8 cellular contexts compared by ENCODE assay signal in genomic region chr4:6909113-6909969, GRCh38. TPM values are rescaled to one million over a fixed set of nuclear protein-coding genes. Genes with fewer than 3 reads are reported as not detected.
DNase-seq lines count a peak whose midpoint lies in the region; ATAC-seq and TF ChIP-seq lines count a peak whose summit lies in the region.

TBC1D14 (plus strand) TSS chr4:6909826; CDS start chr4:6923390, 13,564 bp downstream.

- peak within 1 kb of the TSS; percentile 40 for H2AK5ac ChIP-seq in neuronal stem cell (ENCODE audit: low read depth, low read length)

- TF ChIP-seq CTCF in KMS-11 (conservative IDR thresholded peaks at IDR 0.05; ENCODE audit: low read depth, low read length), result no peak
- TF ChIP-seq CTCF in foreskin keratinocyte (conservative IDR thresholded peaks at IDR 0.05), result peak; percentile 49
- no peak for TF ChIP-seq CTCF in subcutaneous adipose tissue (IDR thresholded peaks at IDR 0.05; ENCODE audit: low read depth)

- ATAC-seq in GM21737 (IDR thresholded peaks at IDR 0.05; ENCODE audit: unreplicated experiment), result peak; percentile 88
- peak; percentile 89 for ATAC-seq in foreskin keratinocyte

- peaks cover 10% of the 10 kb centered on the region for H3K79me1 ChIP-seq in neuronal stem cell (ENCODE audit: low read depth, low read length)

- H2BK5ac ChIP-seq in neuronal stem cell (ENCODE audit: low read length), result no peak within 1 kb of the TSS

- no peak within 1 kb of the TSS for H4K8ac ChIP-seq in neuronal stem cell (ENCODE audit: low read depth, low read length)

- H2BK120ac ChIP-seq in neuronal stem cell (ENCODE audit: low read depth, low read length), result no peak within 1 kb of the TSS

- no peak within 1 kb of the TSS for H4K91ac ChIP-seq in neuronal stem cell (ENCODE audit: low read depth, low read length, poor library complexity)

- H3K18ac ChIP-seq in neuronal stem cell (ENCODE audit: low read length), result peak within 1 kb of the TSS; percentile 94

- H3K23ac ChIP-seq in neuronal stem cell (ENCODE audit: low read depth, low read length, poor library complexity), result peak within 1 kb of the TSS; percentile 17

- H3K4me3 ChIP-seq in KMS-11 (IDR thresholded peaks at IDR 0.05; ENCODE audit: insufficient read depth, low read depth, low read length) (no peak within 1 kb of the TSS), neuronal stem cell (ENCODE audit: low read length in 2 of 2) (peak within 1 kb of the TSS; percentile 83 to 93)

- H3K4me1 ChIP-seq in KMS-11 (ENCODE audit: low read depth, poor library complexity, severe bottlenecking) (peaks cover 7% of the 10 kb centered on the region), foreskin keratinocyte (peaks cover 5% of the 10 kb centered on the region), neuronal stem cell (ENCODE audit: control insufficient read depth in 2 of 2, insufficient read depth in 1 of 2, low read depth in 1 of 2, low read length in 2 of 2) (peaks cover 12 to 13% of the 10 kb centered on the region in 2 donors)

- H2BK15ac ChIP-seq in neuronal stem cell (ENCODE audit: low read length), result no peak within 1 kb of the TSS

- peak; percentile 85 for TF ChIP-seq POLR2A in Raji (IDR thresholded peaks at IDR 0.05; ENCODE audit: insufficient read depth, low read depth, low read length)

- H3K36me3 ChIP-seq in KMS-11 (ENCODE audit: insufficient read depth), result no peaks in the 10 kb centered on the region
- no peaks in the 10 kb centered on the region for H3K36me3 ChIP-seq in neuronal stem cell (replicated peaks in 1 of 2; ENCODE audit: control insufficient read depth in 2 of 2, insufficient read depth in 2 of 2, low read length in 2 of 2)

- H3K9ac ChIP-seq in KMS-11, result peak within 1 kb of the TSS; percentile 88
- peak within 1 kb of the TSS; percentile 85 for H3K9ac ChIP-seq in neuronal stem cell (ENCODE audit: low read depth, low read length, poor library complexity)

- H3K4me2 ChIP-seq in KMS-11 (peak within 1 kb of the TSS; percentile 81), neuronal stem cell (ENCODE audit: insufficient read depth, low read length, poor library complexity, severe bottlenecking) (peak within 1 kb of the TSS; percentile 82)

- H3K27me3 ChIP-seq in KMS-11 (ENCODE audit: insufficient read depth, low read depth) (no peaks in the 10 kb centered on the region), foreskin keratinocyte (peaks cover 8% of the 10 kb centered on the region), neuronal stem cell (ENCODE audit: control insufficient read depth in 3 of 3, insufficient read depth in 3 of 3, low read depth in 1 of 3, low read length in 3 of 3) (peaks cover 0 to 8% (median 0%) of the 10 kb centered on the region in 3 experiments)

- H2BK12ac ChIP-seq in neuronal stem cell (ENCODE audit: low read length), result no peak within 1 kb of the TSS

- H3K4ac ChIP-seq in neuronal stem cell (ENCODE audit: low read length), result no peak within 1 kb of the TSS

- H2AFZ ChIP-seq in KMS-11 (ENCODE audit: low read depth), result peak within 1 kb of the TSS; percentile 64; the same call in 1 of the 2 replicates
- peak within 1 kb of the TSS; percentile 99 for H2AFZ ChIP-seq in neuronal stem cell (ENCODE audit: low read length)

- H3K27ac ChIP-seq in KMS-11 (peak within 1 kb of the TSS; percentile 83), foreskin keratinocyte (peak within 1 kb of the TSS; percentile 100), neuronal stem cell (replicated peaks; ENCODE audit: low read length) (peak within 1 kb of the TSS; percentile 92)

- no peaks in the 10 kb centered on the region for H3K79me2 ChIP-seq in KMS-11 (ENCODE audit: insufficient read depth, low read depth)

- DNase-seq in ELF-1 (ENCODE audit: low read depth, low spot score) (peak; percentile 91), activated gamma-delta T cell treated with Interleukin-2 at 50 U/mL for 16 hours (peak; percentile 80), foreskin keratinocyte (peak; percentile 71 to 82), neuronal stem cell (ENCODE audit: low spot score) (peak; percentile 89)

- no CpG with 5 or more reads among the region's 108 CpGs for WGBS in neuronal stem cell (ENCODE audit: extremely low coverage in 2 of 2, insufficient read length in 2 of 2, insufficient replicate concordance in 1 of 2), 2 donors

- no peaks in the 10 kb centered on the region for H4K20me1 ChIP-seq in KMS-11 (ENCODE audit: insufficient read depth)

- H3K14ac ChIP-seq in neuronal stem cell (ENCODE audit: low read length), result no peak within 1 kb of the TSS

- H3K9me3 ChIP-seq in neuronal stem cell (replicated peaks in 1 of 2; ENCODE audit: control insufficient read depth in 2 of 2, insufficient read depth in 1 of 2, low read depth in 1 of 2, low read length in 2 of 2), result peaks cover 0 to 2% of the 10 kb centered on the region in 2 donors

RNA-seq across cellular contexts. Expression of gene TBC1D14, which starts in this region (rescaled TPM):
- total RNA-seq in foreskin keratinocyte (53.6 and 62.2 TPM in 2 replicates), subcutaneous adipose tissue (10 to 100 TPM; 39.0 to 48.4 (median 43.7) TPM)
- polyA plus RNA-seq in foreskin keratinocyte, result 23.7 and 23.9 TPM in 2 replicates
- polyA plus RNA-seq in neuronal stem cell (2013, experiment 1 of 2), result 33.1 TPM
- 33.3 TPM for polyA plus RNA-seq in neuronal stem cell (2013, experiment 2 of 2)
